In the genomic region with DNA sequence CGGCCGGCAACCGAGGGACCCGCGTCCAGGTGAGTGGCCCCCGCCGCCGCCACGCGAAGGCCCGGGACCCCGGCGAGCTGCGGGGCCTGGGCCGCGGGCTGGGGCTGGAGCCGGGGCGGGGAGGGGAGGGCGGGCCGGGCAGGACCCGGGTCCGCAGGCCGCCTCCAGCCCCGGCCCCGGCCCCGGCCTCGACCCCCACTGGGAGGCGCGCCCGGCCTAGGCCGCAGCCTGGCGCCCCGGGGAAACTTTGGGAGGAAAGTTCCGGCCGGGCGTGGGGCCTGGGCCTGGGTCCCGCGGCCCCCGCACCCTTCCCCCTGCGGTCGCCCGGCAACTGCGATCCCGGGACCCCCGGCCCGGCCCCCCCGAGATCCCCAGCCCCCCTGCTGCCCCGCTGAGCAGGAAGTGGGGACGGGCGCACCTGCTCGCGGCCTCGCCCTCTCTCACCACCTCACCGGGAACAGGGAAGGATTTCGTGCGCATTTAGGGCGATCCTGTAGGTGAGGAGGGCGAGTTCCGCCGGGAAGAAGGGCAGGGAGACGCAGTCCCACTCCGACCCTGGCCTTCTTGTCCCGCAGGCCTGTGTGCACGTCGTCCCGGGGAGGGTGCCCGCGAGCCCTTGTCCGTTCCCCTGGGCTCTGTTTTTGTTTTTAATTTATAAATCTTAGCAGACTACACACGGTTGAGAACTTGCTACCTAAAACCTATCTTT, we compare ENCODE assay signal across 8 cellular contexts.
DNase-seq lines count a peak whose midpoint lies in the region; TF ChIP-seq lines count a peak whose summit lies in the region.

No MANE protein-coding gene starts in this region.

- peak overlapping the region; percentile 92 for H3K4me3 ChIP-seq in AG10803 (ENCODE audit: low read length)
- peak overlapping the region; percentile 71 for H3K4me3 ChIP-seq in HL-60 (replicated peaks; ENCODE audit: insufficient read depth, low read length)

- peaks cover 38% of the 10 kb centered on the region for H3K4me1 Mint-ChIP-seq in activated naive CD8-positive, alpha-beta T cell (ENCODE audit: low read depth)

- TF ChIP-seq CTCF in AG10803 (conservative IDR thresholded peaks at IDR 0.05; ENCODE audit: low read length) (no peak), HL-60 (IDR thresholded peaks at IDR 0.05; ENCODE audit: insufficient read depth, low read length) (no peak)

- no peaks in the 10 kb centered on the region for H3K27me3 ChIP-seq in HL-60 (ENCODE audit: insufficient read depth, poor library complexity, severe bottlenecking)

- H3K9me3 Mint-ChIP-seq in activated naive CD8-positive, alpha-beta T cell (ENCODE audit: low read depth) = no peaks in the 10 kb centered on the region

- peak overlapping the region; percentile 50 for H3K27ac ChIP-seq in HL-60 (replicated peaks)
- peak overlapping the region; percentile 64 for H3K27ac ChIP-seq in substantia nigra (ENCODE audit: low read depth, low read length, poor library complexity, severe bottlenecking)

- peak overlapping the region; percentile 86 for H3K4me3 Mint-ChIP-seq in activated naive CD8-positive, alpha-beta T cell

- H3K27ac Mint-ChIP-seq in activated naive CD8-positive, alpha-beta T cell = peak overlapping the region; percentile 75

- DNase-seq in AG10803 (ENCODE audit: low read depth) (no peak), GM19238 (ENCODE audit: insufficient read length, low spot score) (peak; percentile 46), HL-60 (ENCODE audit: low read depth in 1 of 2, low spot score in 1 of 2) (peak in 1 of 2 experiments; percentile 10), iPS-NIHi7 (ENCODE audit: extremely low spot score) (peak; percentile 56), substantia nigra (lab: John Stamatoyannopoulos, UW) (no peak), NCI-H524 (lab: John Stamatoyannopoulos, UW) (no peak)
- no peak for DNase-seq in stimulated activated CD8-positive, alpha-beta memory T cell treated with anti-CD3 and anti-CD28 coated beads, Interleukin-4, amount 100 ng/mL, for 48 hours

- H3K27me3 Mint-ChIP-seq in activated naive CD8-positive, alpha-beta T cell = peaks cover 3% of the 10 kb centered on the region

- no peaks in the 10 kb centered on the region for H3K36me3 Mint-ChIP-seq in activated naive CD8-positive, alpha-beta T cell

Comparison
In these comparisons a context has a peak if more than half of its experiments do, and no peak if none do; other contexts are left out.
1. DNase-seq: peak in GM19238 (single experiment) and iPS-NIHi7 (single experiment); none in AG10803 (single experiment), substantia nigra (0 of 49), NCI-H524 (0 of 2) and stimulated activated CD8-positive, alpha-beta memory T cell treated with anti-CD3 and anti-CD28 coated beads, Interleukin-4, amount 100 ng/mL, for 48 hours (single experiment).